8 cellular contexts compared by ENCODE assay signal in genomic region chr16:88815901-88816589, GRCh38. TPM values are rescaled to one million over a fixed set of nuclear protein-coding genes. Genes with fewer than 3 reads are reported as not detected.
DNase-seq lines count a peak whose midpoint lies in the region; TF ChIP-seq lines count a peak whose summit lies in the region.

No MANE protein-coding gene starts in this region.

- H3K27ac ChIP-seq in WERI-Rb-1 (no peak overlapping the region), ovary (no peak overlapping the region)

- TF ChIP-seq POLR2A in ovary (IDR thresholded peaks at IDR 0.05): no peak

- WGBS in ovary, 3 donors: 50 to 54% (median 53%) methylated on average over 18 to 19 of the region's 19 CpGs

- no peak for TF ChIP-seq EP300 in ovary (IDR thresholded peaks at IDR 0.05)

- TF ChIP-seq CTCF in WERI-Rb-1 (IDR thresholded peaks at IDR 0.05; ENCODE audit: low read depth, low read length) (peak; percentile 79), ovary (IDR thresholded peaks at IDR 0.05) (peak in 2 of 3 donors; percentile 14 to 26)

- H3K9me3 ChIP-seq in WERI-Rb-1 (ENCODE audit: severe bottlenecking) (no peaks in the 10 kb centered on the region), ovary (no peaks in the 10 kb centered on the region)

- H3K4me3 ChIP-seq in WERI-Rb-1 (ENCODE audit: low read depth, low read length) (no peak overlapping the region), ovary (no peak overlapping the region)

- no peaks in the 10 kb centered on the region for H3K36me3 ChIP-seq in WERI-Rb-1
- H3K36me3 ChIP-seq in ovary: no peaks in the 10 kb centered on the region

- DNase-seq in EH (ENCODE audit: low read depth) (peak; percentile 21), KBM-7 (peak; percentile 68), WERI-Rb-1 (peak; percentile 49), ovary (peak in 1 of 5 donors; percentile 53), islet precursor cell (no peak), MV-4-11 (lab: John Stamatoyannopoulos, UW) (no peak), AG20443 (ENCODE audit: low spot score) (no peak)
- peak; percentile 30 for DNase-seq in effector CD4-positive, alpha-beta T cell

- intact Hi-C loops in ovary (cut with DNase I): loop anchor here in 1 of 4 donors (5.0 kb wide), 1 partner anchor 41 kb away; the partner anchor contains the start of genes GALNS and TRAPPC2L

- peaks cover 2% of the 10 kb centered on the region for H3K4me1 ChIP-seq in ovary (ENCODE audit: insufficient read depth)

- H3K27me3 ChIP-seq in WERI-Rb-1 (ENCODE audit: insufficient read depth, low read depth, severe bottlenecking) (no peaks in the 10 kb centered on the region), ovary (no peaks in the 10 kb centered on the region)

- in situ Hi-C loops in KBM-7 (cut with MboI; ENCODE audit: low pct_unique_long_range_greater_than_20kb, low sequenced_read_pairs): no loop called here

RNA-seq across cellular contexts. Expression of gene APRT, which starts 4.3 kb away (rescaled TPM):
- total RNA-seq in ovary: 100 to 1,000 TPM in 2 of 7 donors, 10 to 100 TPM in 5; 51.3 to 150 (median 74.1) TPM
- 10 to 100 TPM; 12.7 to 76.9 TPM for polyA plus RNA-seq in ovary

RNA-seq across cellular contexts. Expression of gene CDT1, which starts 12.5 kb away (rescaled TPM):
- 1 to 10 TPM in 4 of 7 donors, under 1 TPM in 2, not detected in 1; 0.66 to 3.2 (median 1.5) TPM for total RNA-seq in ovary
- polyA plus RNA-seq in ovary: under 1 TPM; 0.18 to 0.56 TPM

RNA-seq across cellular contexts. Expression of gene PIEZO1, which starts 31.0 kb away (rescaled TPM):
- total RNA-seq in ovary: 10 to 100 TPM; 27.8 to 93.5 (median 49.1) TPM
- polyA plus RNA-seq in ovary: 10 to 100 TPM; 13.0 to 62.1 TPM

RNA-seq across cellular contexts. Expression of gene GALNS, which starts 40.7 kb away (rescaled TPM):
- total RNA-seq in ovary: 10 to 100 TPM; 14.1 to 30.1 (median 21.6) TPM
- 10 to 100 TPM; 14.0 to 40.4 TPM for polyA plus RNA-seq in ovary

RNA-seq across cellular contexts. Expression of gene TRAPPC2L, which starts 40.9 kb away (rescaled TPM):
- 10 to 100 TPM; 37.2 to 65.7 (median 56.3) TPM for total RNA-seq in ovary
- polyA plus RNA-seq in ovary: 100 to 1,000 TPM in 1 of 2 donors, 10 to 100 TPM in 1; 58.6 to 101 TPM

Comparison
In these comparisons a context has a peak if more than half of its experiments do, and no peak if none do; other contexts are left out.
1. DNase-seq: peak in EH (single experiment), KBM-7 (single experiment), WERI-Rb-1 (single experiment) and effector CD4-positive, alpha-beta T cell (single experiment); none in islet precursor cell (single experiment), MV-4-11 (single experiment) and AG20443 (single experiment).